ENCODE assay signal across 2 cellular contexts in genomic region chr5:68221488-68221887, GRCh38.
TF ChIP-seq lines count a peak whose summit lies in the region.

No MANE protein-coding gene starts in this region.

TF ChIP-seq in HepG2, 621 proteins besides CTCF, POLR2A, EP300 and RAD21:
- TF ChIP-seq LCORL (IDR thresholded peaks at IDR 0.05), result peak; percentile 34; the same call in 1 of the 2 replicates
- TF ChIP-seq LCORL (CRISPR knock-in tag; IDR thresholded peaks at IDR 0.05), result no peak
- no peak for TF ChIP-seq ZSCAN29 (CRISPR knock-in tag; conservative IDR thresholded peaks at IDR 0.05)

TF ChIP-seq in K562, 482 proteins besides CTCF, POLR2A, EP300 and RAD21:
- TF ChIP-seq PURB (CRISPR knock-in tag; IDR thresholded peaks at IDR 0.05; ENCODE audit: low read depth), result no peak
- no peak for TF ChIP-seq NFXL1 (CRISPR knock-in tag; IDR thresholded peaks at IDR 0.05)
- TF ChIP-seq NFIX (CRISPR knock-in tag; IDR thresholded peaks at IDR 0.05; ENCODE audit: low read depth), result peak; percentile 81
- TF ChIP-seq HDAC2 (IDR thresholded peaks at IDR 0.05), result no peak
- no peak for TF ChIP-seq ARID3B (CRISPR knock-in tag; IDR thresholded peaks at IDR 0.05; ENCODE audit: borderline replicate concordance)
- TF ChIP-seq ZNF384 (IDR thresholded peaks at IDR 0.05; ENCODE audit: low read depth, low read length), result no peak
- TF ChIP-seq ARNT (IDR thresholded peaks at IDR 0.05), result no peak
- no peak for TF ChIP-seq XRCC5 (IDR thresholded peaks at IDR 0.05; ENCODE audit: low read depth, low read length)
- TF ChIP-seq NFIC (IDR thresholded peaks at IDR 0.05), result peak; percentile 94
- TF ChIP-seq RBM39 (optimal IDR thresholded peaks at IDR 0.05; ENCODE audit: low read depth, low read length), result no peak
- no peak for TF ChIP-seq ELK3 (CRISPR knock-in tag; IDR thresholded peaks at IDR 0.05)
- TF ChIP-seq SREBF1 (IDR thresholded peaks at IDR 0.05; ENCODE audit: borderline replicate concordance, low read depth, low read length), result no peak
TF ChIP-seq in K562: peak in this region for 2.
